1 cellular context compared by ENCODE assay signal in genomic region chr5:147472669-147473131, GRCh38.
TF ChIP-seq lines count a peak whose summit lies in the region.

No MANE protein-coding gene starts in this region.

TF ChIP-seq in GM23338, 12 proteins besides CTCF, POLR2A, EP300 and RAD21 (continued from another document):
- TF ChIP-seq REST (IDR thresholded peaks at IDR 0.05; ENCODE audit: unreplicated experiment) (no peak), JUNB (IDR thresholded peaks at IDR 0.05; ENCODE audit: unreplicated experiment) (no peak), ZNF114 (CRISPR knock-in tag; IDR thresholded peaks at IDR 0.05) (no peak), STAT1 (IDR thresholded peaks at IDR 0.05; ENCODE audit: unreplicated experiment) (no peak), ETS1 (IDR thresholded peaks at IDR 0.05) (no peak), EZH2 (IDR thresholded peaks at IDR 0.05; ENCODE audit: low read depth, unreplicated experiment) (no peak), CREB1 (CRISPR knock-in tag; IDR thresholded peaks at IDR 0.05; ENCODE audit: low read depth) (no peak), POLR2AphosphoS5 (IDR thresholded peaks at IDR 0.05; ENCODE audit: low read depth) (no peak), ZNF331 (CRISPR knock-in tag; IDR thresholded peaks at IDR 0.05; ENCODE audit: low read depth) (no peak), EZH2phosphoT487 (IDR thresholded peaks at IDR 0.05; ENCODE audit: unreplicated experiment) (no peak)
